8 cellular contexts compared by ENCODE assay signal in genomic region chr18:37393945-37394609, GRCh38.
DNase-seq lines count a peak whose midpoint lies in the region; ATAC-seq and TF ChIP-seq lines count a peak whose summit lies in the region.

No MANE protein-coding gene starts in this region.

- H3K27me3 ChIP-seq in hepatocyte, result peaks cover 36% of the 10 kb centered on the region

- H3K79me2 ChIP-seq in hepatocyte (no peaks in the 10 kb centered on the region), OCI-LY7 (ENCODE audit: insufficient read depth, low read depth, low read length) (no peaks in the 10 kb centered on the region)

- DNase-seq in NCI-H2029 (lab: John Stamatoyannopoulos, UW), result peak; percentile 34
- DNase-seq in astrocyte of the spinal cord (ENCODE audit: low read depth, low spot score), result peak; percentile 29
- DNase-seq in hepatocyte (ENCODE audit: low spot score), result peak; percentile 63
- peak; percentile 62 for DNase-seq in progenitor cell of endocrine pancreas (ENCODE audit: low spot score, unreplicated experiment)
- no peak for DNase-seq in OCI-M1 (lab: John Stamatoyannopoulos, UW)
- no peak for DNase-seq in OCI-LY7 (ENCODE audit: low spot score)

- CTCF ChIA-PET in OCI-LY7 (lab: Charles Lee; ENCODE audit: unreplicated experiment), result no interaction called here

- 0 out of 2 replicates have a peak, but pooled peaks have one; percentile 8 for TF ChIP-seq CTCF in GM12875 (IDR thresholded peaks at IDR 0.05; ENCODE audit: borderline replicate concordance, insufficient read depth, low read depth, low read length)
- TF ChIP-seq CTCF in astrocyte of the spinal cord (IDR thresholded peaks at IDR 0.05; ENCODE audit: low read depth, low read length), result no peak
- TF ChIP-seq CTCF in hepatocyte (IDR thresholded peaks at IDR 0.05; ENCODE audit: poor library complexity), result peak; percentile 10
- TF ChIP-seq CTCF in progenitor cell of endocrine pancreas (IDR thresholded peaks at IDR 0.05; ENCODE audit: unreplicated experiment), result peak; percentile 27
- no peak for TF ChIP-seq CTCF in OCI-LY7 (conservative IDR thresholded peaks at IDR 0.05; ENCODE audit: low read length)

- no peak for ATAC-seq in HG02870 (IDR thresholded peaks at IDR 0.05; ENCODE audit: unreplicated experiment)

- POLR2A ChIA-PET in OCI-LY7 (lab: Charles Lee), result no interaction called here

- H3K4me3 Mint-ChIP-seq in progenitor cell of endocrine pancreas (ENCODE audit: low read depth), result peak overlapping the region; percentile 49

- H3K27ac Mint-ChIP-seq in progenitor cell of endocrine pancreas, result no peak overlapping the region

- H3K4me2 ChIP-seq in hepatocyte (peak overlapping the region; percentile 95), OCI-LY7 (ENCODE audit: low read length) (no peak overlapping the region)

- H3K4me1 ChIP-seq in hepatocyte (ENCODE audit: insufficient read depth) (peaks cover 3% of the 10 kb centered on the region), OCI-LY7 (ENCODE audit: insufficient read depth, low read length, poor library complexity, severe bottlenecking) (no peaks in the 10 kb centered on the region)

- H3K36me3 ChIP-seq in hepatocyte (replicated peaks; ENCODE audit: insufficient read depth, low read depth) (no peaks in the 10 kb centered on the region), OCI-LY7 (ENCODE audit: insufficient read depth, low read length) (no peaks in the 10 kb centered on the region)

- BruUV-seq in OCI-LY7 (replicated peaks; lab: Mats Ljungman, UMichigan), result no TSS peak

- H3K36me3 Mint-ChIP-seq in progenitor cell of endocrine pancreas (ENCODE audit: insufficient read depth), result no peaks in the 10 kb centered on the region

- WGBS in hepatocyte (ENCODE audit: low lambda C conversion rate, missing lambda C conversion rate), result 4% methylated on average over 39 of the region's 59 CpGs

- H4K20me1 ChIP-seq in hepatocyte (ENCODE audit: insufficient read depth, poor library complexity, severe bottlenecking), result no peaks in the 10 kb centered on the region
- H4K20me1 ChIP-seq in OCI-LY7 (ENCODE audit: insufficient read depth, low read length), result no peaks in the 10 kb centered on the region

- H3K4me3 ChIP-seq in GM12875 (ENCODE audit: low read depth, low read length) (no peak overlapping the region), astrocyte of the spinal cord (ENCODE audit: low read depth, low read length) (peak overlapping the region; percentile 30), hepatocyte (peak overlapping the region; percentile 9), OCI-LY7 (ENCODE audit: low read depth, low read length, poor library complexity, severe bottlenecking) (no peak overlapping the region)

- H3K27me3 Mint-ChIP-seq in progenitor cell of endocrine pancreas, result peaks cover 32% of the 10 kb centered on the region

- H3K9me2 ChIP-seq in hepatocyte (replicated peaks; ENCODE audit: insufficient read depth) (no peaks in the 10 kb centered on the region), OCI-LY7 (ENCODE audit: insufficient read depth, low read length) (no peaks in the 10 kb centered on the region)

- H3K9me3 ChIP-seq in hepatocyte (ENCODE audit: low read depth) (no peaks in the 10 kb centered on the region), OCI-LY7 (ENCODE audit: low read length) (no peaks in the 10 kb centered on the region)

- H3K4me1 Mint-ChIP-seq in progenitor cell of endocrine pancreas (ENCODE audit: low read depth), result peaks cover 1% of the 10 kb centered on the region

- in situ Hi-C loops in astrocyte of the spinal cord (cut with HindIII; ENCODE audit: low sequenced_read_pairs), result no loop called here

- intact Hi-C loops in OCI-LY7 (cut with micrococcal nuclease; ENCODE audit: unreplicated experiment), result no loop called here

- H2AFZ ChIP-seq in hepatocyte (peak overlapping the region; percentile 49), OCI-LY7 (ENCODE audit: low read length) (no peak overlapping the region)

- H3K27ac ChIP-seq in hepatocyte (no peak overlapping the region), OCI-LY7 (ENCODE audit: low read depth, low read length, poor library complexity, severe bottlenecking) (no peak overlapping the region)

- peaks cover 5% of the 10 kb centered on the region for H3K9me3 Mint-ChIP-seq in progenitor cell of endocrine pancreas (ENCODE audit: low read depth)

Comparison
In these comparisons a context has a peak if more than half of its experiments do, and no peak if none do; other contexts are left out.
1. H3K4me3 ChIP-seq: peak in astrocyte of the spinal cord (single experiment) and hepatocyte (single experiment); none in GM12875 (single experiment) and OCI-LY7 (single experiment).
2. CTCF ChIP-seq: peak in GM12875 (single experiment), hepatocyte (single experiment) and progenitor cell of endocrine pancreas (single experiment); none in astrocyte of the spinal cord (single experiment) and OCI-LY7 (single experiment).
3. DNase-seq: peak in NCI-H2029 (single experiment), astrocyte of the spinal cord (single experiment), hepatocyte (single experiment) and progenitor cell of endocrine pancreas (single experiment); none in OCI-M1 (single experiment) and OCI-LY7 (single experiment).